In genomic region chr3:127002195-127003174, GRCh38 we compare ENCODE assay signal across 8 cellular contexts. TPM values are rescaled to one million over a fixed set of nuclear protein-coding genes. Genes with fewer than 3 reads are reported as not detected.
A peak's percentile ranks its signal among the peaks of the same experiment; 100 is the strongest.
DNase-seq lines count a peak whose midpoint lies in the region; ATAC-seq and TF ChIP-seq lines count a peak whose summit lies in the region.

No MANE protein-coding gene starts in this region.

- no peaks in the 10 kb centered on the region for H3K9me3 Mint-ChIP-seq in MCF 10A (ENCODE audit: unreplicated experiment)
- H3K9me3 Mint-ChIP-seq in naive thymus-derived CD8-positive, alpha-beta T cell = no peaks in the 10 kb centered on the region

- POLR2A ChIA-PET in MCF 10A (lab: Yijun Ruan, JAX) = interaction anchor here (0.5 to 1.1 kb wide), 2 partner anchors 16 to 954 kb away, joined by 3 to 5 read pairs; no protein-coding TSS in a partner anchor
- POLR2A ChIA-PET in naive thymus-derived CD8-positive, alpha-beta T cell (lab: Charles Lee) = no interaction called here

- peak; percentile 52 for ATAC-seq in HG02885 (IDR thresholded peaks at IDR 0.05; ENCODE audit: poor library complexity, unreplicated experiment)
- ATAC-seq in naive thymus-derived CD8-positive, alpha-beta T cell = no peak

- intact Hi-C loops in MCF 10A (cut with micrococcal nuclease) = loop anchor here (1.0 to 2.0 kb wide), 2 partner anchors 250 to 452 kb away; no protein-coding TSS in a partner anchor

- H3K4me1 Mint-ChIP-seq in MCF 10A (ENCODE audit: insufficient read depth, unreplicated experiment) = peaks cover 27% of the 10 kb centered on the region
- peaks cover 0 to 5% (median 2%) of the 10 kb centered on the region in 4 donors for H3K4me1 Mint-ChIP-seq in naive thymus-derived CD8-positive, alpha-beta T cell

- TF ChIP-seq CTCF in MCF 10A (IDR thresholded peaks at IDR 0.05; ENCODE audit: unreplicated experiment) (no peak), GM13977 (IDR thresholded peaks at IDR 0.05; ENCODE audit: extremely low read depth, insufficient read depth, missing control alignments) (no peak)

- CTCF ChIA-PET in MCF 10A (lab: Yijun Ruan, JAX) = interaction anchor here (0.6 to 2.3 kb wide), 4 partner anchors 19 to 444 kb away, joined by 3 to 11 read pairs (median 3); no protein-coding TSS in a partner anchor

- in situ Hi-C loops in GM13977 (cut with MboI; ENCODE audit: low pct_unique_long_range_greater_than_20kb, low sequenced_read_pairs, unreplicated experiment) = no loop called here

- DNase-seq in MCF 10A (ENCODE audit: unreplicated experiment) (peak; percentile 75), iris pigment epithelial cell (ENCODE audit: low read depth) (peak; percentile 93), smooth muscle cell of the brain vasculature (ENCODE audit: low read depth, low spot score) (peak; percentile 72), GM13977 (ENCODE audit: low spot score) (no peak)
- DNase-seq in activated naive CD4-positive, alpha-beta T cell treated with Interleukin-2 at 50 U/mL for 16 hours = no peak
- no peak for DNase-seq in stimulated activated CD8-positive, alpha-beta memory T cell treated with anti-CD3 and anti-CD28 coated beads, Interleukin-4, amount 100 ng/mL, for 48 hours
- DNase-seq in naive thymus-derived CD8-positive, alpha-beta T cell = no peak

- BruUV-seq in MCF 10A (replicated peaks; lab: Mats Ljungman, UMichigan) = no TSS peak

- peak overlapping the region; percentile 94 for H3K27ac Mint-ChIP-seq in MCF 10A (ENCODE audit: low read depth, unreplicated experiment)
- peak overlapping the region in 1 of 10 donors; percentile 48 for H3K27ac Mint-ChIP-seq in naive thymus-derived CD8-positive, alpha-beta T cell

- peak overlapping the region; percentile 65 for H3K4me3 Mint-ChIP-seq in MCF 10A (ENCODE audit: unreplicated experiment)
- no peak overlapping the region for H3K4me3 Mint-ChIP-seq in naive thymus-derived CD8-positive, alpha-beta T cell

- no peaks in the 10 kb centered on the region for H3K27me3 Mint-ChIP-seq in MCF 10A (ENCODE audit: insufficient read depth, unreplicated experiment)
- no peaks in the 10 kb centered on the region for H3K27me3 Mint-ChIP-seq in naive thymus-derived CD8-positive, alpha-beta T cell

- H3K36me3 Mint-ChIP-seq in MCF 10A (ENCODE audit: insufficient read depth, unreplicated experiment) = peaks cover 21% of the 10 kb centered on the region
- no peaks in the 10 kb centered on the region for H3K36me3 Mint-ChIP-seq in naive thymus-derived CD8-positive, alpha-beta T cell

RNA-seq across cellular contexts. Expression of gene PLXNA1, which starts 19.6 kb away (rescaled TPM):
- 42.1 and 48.4 TPM in 2 replicates for total RNA-seq in MCF 10A (2022)
- 10 to 100 TPM; 13.9 to 15.8 TPM for total RNA-seq in naive thymus-derived CD8-positive, alpha-beta T cell
- polyA plus RNA-seq in naive thymus-derived CD8-positive, alpha-beta T cell = under 1 TPM; 0.20 to 0.59 (median 0.24) TPM

Comparison
In these comparisons a context has a peak if more than half of its experiments do, and no peak if none do; other contexts are left out.
1. DNase-seq: peak in MCF 10A (single experiment), iris pigment epithelial cell (single experiment) and smooth muscle cell of the brain vasculature (single experiment); none in GM13977 (single experiment), activated naive CD4-positive, alpha-beta T cell treated with Interleukin-2 at 50 U/mL for 16 hours (single experiment), stimulated activated CD8-positive, alpha-beta memory T cell treated with anti-CD3 and anti-CD28 coated beads, Interleukin-4, amount 100 ng/mL, for 48 hours (single experiment) and naive thymus-derived CD8-positive, alpha-beta T cell (0 of 10).